Comparison of ENCODE assay signal across 1 cellular context in genomic region chr10:110481948-110482347, GRCh38.
TF ChIP-seq lines count a peak whose summit lies in the region.

No MANE protein-coding gene starts in this region.

TF ChIP-seq in SK-N-SH treated with all-trans-retinoic acid at 6 μM for 48 hours, 23 proteins besides CTCF, POLR2A, EP300 and RAD21 (continued from another document):
- no peak for TF ChIP-seq TSHZ2 (CRISPR knock-in tag; IDR thresholded peaks at IDR 0.05)
- TF ChIP-seq ISL1 (CRISPR knock-in tag; IDR thresholded peaks at IDR 0.05): no peak
- no peak for TF ChIP-seq ZFP3 (CRISPR knock-in tag; IDR thresholded peaks at IDR 0.05)
- TF ChIP-seq ARNTL (CRISPR knock-in tag; IDR thresholded peaks at IDR 0.05; ENCODE audit: borderline replicate concordance, low read depth): no peak
- TF ChIP-seq OSR1 (CRISPR knock-in tag; IDR thresholded peaks at IDR 0.05): no peak
- no peak for TF ChIP-seq RARB (CRISPR knock-in tag; IDR thresholded peaks at IDR 0.05)
- TF ChIP-seq PPARA (CRISPR knock-in tag; IDR thresholded peaks at IDR 0.05; ENCODE audit: borderline replicate concordance): no peak
